18 cellular contexts compared by ENCODE assay signal in the genomic region with DNA sequence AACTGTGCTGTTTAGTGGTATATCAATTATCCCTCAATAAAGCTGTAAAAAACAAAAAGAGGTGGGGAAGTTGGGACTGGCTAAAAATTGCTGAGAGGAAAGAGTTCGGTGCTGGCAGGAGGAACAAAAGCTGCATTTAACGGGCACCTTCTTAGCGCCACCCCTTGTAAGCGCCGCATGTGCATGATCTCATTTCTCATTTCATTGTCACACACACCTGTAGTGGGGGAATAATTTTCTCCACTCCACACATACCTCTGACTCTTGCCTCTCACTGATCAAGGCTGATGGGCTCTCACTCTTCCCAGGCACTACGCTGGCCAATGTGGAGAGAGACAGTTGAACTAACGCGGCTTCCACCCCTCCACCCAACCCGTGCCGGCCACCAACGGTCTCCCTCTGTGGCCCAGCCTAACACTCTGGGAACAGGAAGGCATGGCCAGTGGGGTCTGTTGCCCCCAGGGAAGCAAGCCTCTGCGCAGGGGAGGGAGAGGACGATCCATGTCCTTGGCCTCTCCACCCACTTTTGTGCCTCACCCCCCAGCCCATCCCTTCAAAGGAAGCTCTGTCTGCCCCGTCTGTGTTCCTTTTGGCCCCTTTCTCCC.
DNase-seq lines count a peak whose midpoint lies in the region; ATAC-seq, FAIRE-seq and TF ChIP-seq lines count a peak whose summit lies in the region.
"Had no signal": no experiment of that assay in that cellular context is flagged by ENCODE, and none has a peak within 500 bp of the region (broad histone marks: within the 10 kb centered on the region; RNA-seq: fewer than 3 reads in every experiment).

No MANE protein-coding gene starts in this region.

- H3K36me3 ChIP-seq in pancreas: no peaks in the 10 kb centered on the region
- H3K36me3 ChIP-seq: BLaER1, MG63 had no signal

- no peak for TF ChIP-seq CTCF in pancreas (IDR thresholded peaks at IDR 0.05)

- FAIRE-seq in pancreas (lab: Jason Lieb, UNC): no peak
- FAIRE-seq: GM12892 had no signal

- no peak overlapping the region for H3K4me3 ChIP-seq in pancreas
- H3K4me3 ChIP-seq: BLaER1, MG63 had no signal

- no peaks in the 10 kb centered on the region for H3K9me3 ChIP-seq in pancreas
- H3K9me3 ChIP-seq: BLaER1, MG63 had no signal

- intact Hi-C loops in pancreas (cut with DNase I): no loop called here

- WGBS in pancreas, 2 donors: 23 to 31% methylated on average over 14 of the region's 14 CpGs

- H3K4me1 ChIP-seq in pancreas: peaks cover 0 to 4% (median 0%) of the 10 kb centered on the region in 3 donors
- H3K4me1 ChIP-seq: BLaER1 had no signal

- no peaks in the 10 kb centered on the region for H3K27me3 ChIP-seq in pancreas
- H3K27me3 ChIP-seq: BLaER1, MG63 had no signal

- DNase-seq in DMS153 treated with DMSO at 0.1 percent for 48 hours (lab: John Stamatoyannopoulos, UW; ENCODE audit: unreplicated experiment) (peak; percentile 29), NCI-H748 treated with DMSO at 0.1 percent for 48 hours (lab: John Stamatoyannopoulos, UW) (peak; percentile 12), left kidney (ENCODE audit: low read depth, low spot score) (peak; percentile 49), pancreas (peak in 1 of 6 donors; percentile 6), activated gamma-delta T cell (lab: John Stamatoyannopoulos, UW) (no peak)
- DNase-seq in stimulated activated CD8-positive, alpha-beta memory T cell treated with anti-CD3 and anti-CD28 coated beads, Interleukin-4, amount 100 ng/mL, for 48 hours: no peak
- DNase-seq: CD8-positive, alpha-beta memory T cell; DMS79; Kasumi-1; MG63; NCI-H1048; NCI-H1436; NCI-H2029; PC-3 had no signal

- no peak overlapping the region for H3K27ac ChIP-seq in pancreas
- H3K27ac ChIP-seq: BLaER1, RWPE1 had no signal

- peak; percentile 38 to 74 (median 49) for ATAC-seq in pancreas
- ATAC-seq in HG02763 (IDR thresholded peaks at IDR 0.05; ENCODE audit: unreplicated experiment): no peak
- ATAC-seq: PC-3 had no signal

Comparison
In these comparisons a context has a peak if more than half of its experiments do, and no peak if none do; other contexts are left out.
1. DNase-seq: peak in DMS153 treated with DMSO at 0.1 percent for 48 hours (single experiment), NCI-H748 treated with DMSO at 0.1 percent for 48 hours (single experiment) and left kidney (single experiment); none in stimulated activated CD8-positive, alpha-beta memory T cell treated with anti-CD3 and anti-CD28 coated beads, Interleukin-4, amount 100 ng/mL, for 48 hours (single experiment) and activated gamma-delta T cell (single experiment).